ENCODE assay signal across 1 cellular context in the genomic region with DNA sequence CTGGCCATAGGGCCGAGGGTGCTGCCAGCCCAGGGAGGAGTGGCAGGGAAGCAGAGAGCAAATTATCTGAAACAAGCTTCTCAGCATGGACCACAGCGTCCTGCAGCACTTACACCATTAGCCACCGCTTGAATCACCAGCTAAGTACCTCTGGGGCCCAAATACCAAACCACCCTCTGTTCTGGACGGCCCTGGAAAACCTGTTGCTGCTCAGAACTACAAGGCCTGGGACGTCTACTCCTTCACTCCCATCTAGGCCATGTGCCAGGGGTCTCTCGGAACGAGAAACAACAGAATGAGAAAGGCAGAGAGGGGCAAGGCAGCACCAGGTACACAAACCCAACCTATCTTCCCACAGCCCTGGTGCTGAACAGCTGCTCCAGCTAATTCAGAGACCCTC.
TF ChIP-seq lines count a peak whose summit lies in the region.

No MANE protein-coding gene starts in this region.

TF ChIP-seq in WTC11, 78 proteins besides CTCF, POLR2A, EP300 and RAD21:
- TF ChIP-seq, protein P1, sequence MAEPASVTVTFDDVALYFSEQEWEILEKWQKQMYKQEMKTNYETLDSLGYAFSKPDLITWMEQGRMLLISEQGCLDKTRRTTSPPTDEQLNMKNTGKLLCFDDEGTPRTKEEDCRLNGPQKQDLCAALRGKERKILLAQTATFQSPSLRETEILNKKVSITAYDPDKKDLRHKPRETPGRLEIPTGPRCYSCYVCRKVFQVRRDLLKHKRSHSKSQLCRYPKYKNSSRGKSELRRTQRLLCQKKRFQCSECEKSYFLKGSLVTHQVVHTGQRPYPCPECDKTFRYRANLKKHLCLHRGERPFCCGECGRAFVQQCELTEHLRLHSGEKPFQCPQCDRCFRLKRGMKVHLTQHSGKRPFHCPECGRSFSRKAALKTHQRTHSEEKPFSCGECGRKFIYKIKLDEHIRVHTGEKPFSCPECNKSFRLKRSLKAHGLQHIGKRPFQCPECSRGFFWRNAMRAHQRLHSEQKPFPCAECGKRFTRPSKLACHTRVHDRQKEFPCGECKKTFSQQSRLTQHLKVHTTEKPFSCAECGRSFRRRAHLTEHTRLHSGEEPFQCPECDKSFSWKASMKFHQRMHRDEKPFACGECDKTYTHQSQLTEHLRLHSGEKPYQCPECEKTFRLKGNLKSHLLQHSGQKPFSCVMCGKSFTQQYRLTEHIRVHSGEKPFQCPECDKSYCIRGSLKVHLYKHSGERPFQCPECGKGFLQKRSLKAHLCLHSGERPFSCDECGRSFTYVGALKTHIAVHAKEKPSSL (CRISPR knock-in tag; conservative IDR thresholded peaks at IDR 0.05), result no peak
- TF ChIP-seq ZNF671 (CRISPR knock-in tag; IDR thresholded peaks at IDR 0.05) (no peak), KAT7 (CRISPR knock-in tag; IDR thresholded peaks at IDR 0.05; ENCODE audit: borderline replicate concordance) (no peak), JUN (CRISPR knock-in tag; IDR thresholded peaks at IDR 0.05) (no peak)
- TF ChIP-seq, protein P2, sequence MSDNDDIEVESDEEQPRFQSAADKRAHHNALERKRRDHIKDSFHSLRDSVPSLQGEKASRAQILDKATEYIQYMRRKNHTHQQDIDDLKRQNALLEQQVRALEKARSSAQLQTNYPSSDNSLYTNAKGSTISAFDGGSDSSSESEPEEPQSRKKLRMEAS (CRISPR knock-in tag; IDR thresholded peaks at IDR 0.05), result no peak
- TF ChIP-seq, protein P3, sequence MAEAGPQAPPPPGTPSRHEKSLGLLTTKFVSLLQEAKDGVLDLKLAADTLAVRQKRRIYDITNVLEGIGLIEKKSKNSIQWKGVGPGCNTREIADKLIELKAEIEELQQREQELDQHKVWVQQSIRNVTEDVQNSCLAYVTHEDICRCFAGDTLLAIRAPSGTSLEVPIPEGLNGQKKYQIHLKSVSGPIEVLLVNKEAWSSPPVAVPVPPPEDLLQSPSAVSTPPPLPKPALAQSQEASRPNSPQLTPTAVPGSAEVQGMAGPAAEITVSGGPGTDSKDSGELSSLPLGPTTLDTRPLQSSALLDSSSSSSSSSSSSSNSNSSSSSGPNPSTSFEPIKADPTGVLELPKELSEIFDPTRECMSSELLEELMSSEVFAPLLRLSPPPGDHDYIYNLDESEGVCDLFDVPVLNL (CRISPR knock-in tag; IDR thresholded peaks at IDR 0.05; ENCODE audit: borderline replicate concordance, low read depth), result no peak
